ENCODE assay signal across 10 cellular contexts in the genomic region with DNA sequence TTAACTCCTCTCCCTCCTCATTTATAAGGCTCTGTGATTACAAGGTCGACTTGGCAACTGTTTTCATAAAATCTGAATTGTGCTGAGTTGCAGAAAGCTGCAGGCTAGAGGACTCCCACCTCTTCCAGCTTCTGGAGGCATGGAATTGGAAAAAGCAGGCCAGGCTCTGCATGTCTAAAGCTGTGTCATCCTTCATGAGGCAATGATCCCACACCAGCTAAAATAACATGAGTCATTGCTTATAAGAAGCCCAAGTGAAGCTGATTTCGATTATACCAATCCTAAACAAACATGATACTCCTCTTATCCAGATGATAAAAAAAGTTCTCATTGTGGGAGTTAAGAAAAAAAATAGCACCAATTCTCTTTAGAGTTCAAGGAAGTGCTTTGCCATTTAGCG. TPM values are rescaled to one million over a fixed set of nuclear protein-coding genes. Genes with fewer than 3 reads are reported as not detected.
DNase-seq lines count a peak whose midpoint lies in the region; ATAC-seq and TF ChIP-seq lines count a peak whose summit lies in the region.
"Had no signal": no experiment of that assay in that cellular context is flagged by ENCODE, and none has a peak within 500 bp of the region (broad histone marks: within the 10 kb centered on the region; RNA-seq: fewer than 3 reads in every experiment).

No MANE protein-coding gene starts in this region.

- intact Hi-C loops in Right ventricle myocardium superior (cut with DNase I) (no loop called here), sigmoid colon (cut with DNase I) (no loop called here)

- H3K9me3 ChIP-seq in sigmoid colon, result no peaks in the 10 kb centered on the region

- 0 out of 2 replicates have a peak, but pooled peaks cover 2% of the 10 kb centered on the region for H3K36me3 Mint-ChIP-seq in WTC11

- no peak overlapping the region for H3K27ac Mint-ChIP-seq in WTC11

- peaks cover 54% of the 10 kb centered on the region for H3K4me1 Mint-ChIP-seq in WTC11

- WGBS in sigmoid colon, 2 donors, result 32 to 44% methylated on average over 3 of the region's 3 CpGs

- H3K9me3 Mint-ChIP-seq in WTC11, result no peaks in the 10 kb centered on the region

- peak overlapping the region; percentile 4 to 54 (median 50) for H3K27ac ChIP-seq in sigmoid colon

- H3K36me3 ChIP-seq in sigmoid colon, result no peaks in the 10 kb centered on the region

- no peak overlapping the region for H3K4me3 ChIP-seq in sigmoid colon

- ATAC-seq in WTC11 (peak; percentile 36), Right ventricle myocardium superior (ENCODE audit: poor library complexity) (peak; percentile 89), GM19455 (IDR thresholded peaks at IDR 0.05; ENCODE audit: unreplicated experiment) (no peak)

- POLR2A ChIA-PET in WTC11 (lab: Charles Lee), result interaction anchor here (0.8 kb wide), 1 partner anchor 17 kb away, joined by 3 read pairs; no protein-coding TSS in a partner anchor

- CTCF ChIA-PET in WTC11 (lab: Charles Lee), result interaction anchor here (1.0 to 1.4 kb wide), 4 partner anchors 9 to 198 kb away, joined by 3 to 6 read pairs (median 3); a partner anchor contains a TSS

- TF ChIP-seq CTCF in WTC11 (IDR thresholded peaks at IDR 0.05), result no peak
- TF ChIP-seq CTCF in sigmoid colon (IDR thresholded peaks at IDR 0.05), result no peak

- H3K27me3 ChIP-seq in sigmoid colon, result no peaks in the 10 kb centered on the region

- peaks cover 0 to 12% (median 7%) of the 10 kb centered on the region in 4 donors for H3K4me1 ChIP-seq in sigmoid colon

- TF ChIP-seq EP300 in sigmoid colon (IDR thresholded peaks at IDR 0.05), result no peak

- H3K27me3 Mint-ChIP-seq in WTC11 (ENCODE audit: low read depth), result no peaks in the 10 kb centered on the region

- peak; percentile 96 for DNase-seq in EL
- no peak for DNase-seq in WTC11 (ENCODE audit: low spot score)
- no peak for DNase-seq in Right ventricle myocardium superior
- no peak for DNase-seq in sigmoid colon
- no peak for DNase-seq in T-helper 2 cell
- DNase-seq in hypothalamus (lab: John Stamatoyannopoulos, UW), result no peak
- DNase-seq in stimulated activated CD4-positive, alpha-beta T cell treated with anti-CD3 and anti-CD28 coated beads, Interleukin-15, amount 100 ng/mL, for 24 hours, result no peak
- DNase-seq: Karpas-422, SW 1271 had no signal

- H3K4me3 Mint-ChIP-seq in WTC11, result no peak overlapping the region

- TF ChIP-seq POLR2A in sigmoid colon (IDR thresholded peaks at IDR 0.05), result no peak

TF ChIP-seq in WTC11, 78 proteins besides CTCF, POLR2A, EP300 and RAD21 (continues in another document):
- TF ChIP-seq ZNF121 (CRISPR knock-in tag; IDR thresholded peaks at IDR 0.05) (no peak), NFE2L1 (CRISPR knock-in tag; IDR thresholded peaks at IDR 0.05) (no peak), IRF2 (CRISPR knock-in tag; IDR thresholded peaks at IDR 0.05; ENCODE audit: borderline replicate concordance, low read depth) (no peak), ZNF396 (CRISPR knock-in tag; IDR thresholded peaks at IDR 0.05; ENCODE audit: borderline replicate concordance) (no peak), TEAD4 (CRISPR knock-in tag; IDR thresholded peaks at IDR 0.05) (no peak), MYBL2 (CRISPR knock-in tag; IDR thresholded peaks at IDR 0.05) (no peak), GRHL2 (CRISPR knock-in tag; IDR thresholded peaks at IDR 0.05; ENCODE audit: insufficient replicate concordance, severe bottlenecking) (no peak), NR3C1 (CRISPR knock-in tag; conservative IDR thresholded peaks at IDR 0.05; ENCODE audit: low read depth) (no peak), SMAD3 (CRISPR knock-in tag; IDR thresholded peaks at IDR 0.05; ENCODE audit: borderline replicate concordance) (no peak), MXD4 (CRISPR knock-in tag; IDR thresholded peaks at IDR 0.05; ENCODE audit: borderline replicate concordance) (no peak), JAZF1 (CRISPR knock-in tag; IDR thresholded peaks at IDR 0.05) (no peak)
- TF ChIP-seq, protein P1, sequence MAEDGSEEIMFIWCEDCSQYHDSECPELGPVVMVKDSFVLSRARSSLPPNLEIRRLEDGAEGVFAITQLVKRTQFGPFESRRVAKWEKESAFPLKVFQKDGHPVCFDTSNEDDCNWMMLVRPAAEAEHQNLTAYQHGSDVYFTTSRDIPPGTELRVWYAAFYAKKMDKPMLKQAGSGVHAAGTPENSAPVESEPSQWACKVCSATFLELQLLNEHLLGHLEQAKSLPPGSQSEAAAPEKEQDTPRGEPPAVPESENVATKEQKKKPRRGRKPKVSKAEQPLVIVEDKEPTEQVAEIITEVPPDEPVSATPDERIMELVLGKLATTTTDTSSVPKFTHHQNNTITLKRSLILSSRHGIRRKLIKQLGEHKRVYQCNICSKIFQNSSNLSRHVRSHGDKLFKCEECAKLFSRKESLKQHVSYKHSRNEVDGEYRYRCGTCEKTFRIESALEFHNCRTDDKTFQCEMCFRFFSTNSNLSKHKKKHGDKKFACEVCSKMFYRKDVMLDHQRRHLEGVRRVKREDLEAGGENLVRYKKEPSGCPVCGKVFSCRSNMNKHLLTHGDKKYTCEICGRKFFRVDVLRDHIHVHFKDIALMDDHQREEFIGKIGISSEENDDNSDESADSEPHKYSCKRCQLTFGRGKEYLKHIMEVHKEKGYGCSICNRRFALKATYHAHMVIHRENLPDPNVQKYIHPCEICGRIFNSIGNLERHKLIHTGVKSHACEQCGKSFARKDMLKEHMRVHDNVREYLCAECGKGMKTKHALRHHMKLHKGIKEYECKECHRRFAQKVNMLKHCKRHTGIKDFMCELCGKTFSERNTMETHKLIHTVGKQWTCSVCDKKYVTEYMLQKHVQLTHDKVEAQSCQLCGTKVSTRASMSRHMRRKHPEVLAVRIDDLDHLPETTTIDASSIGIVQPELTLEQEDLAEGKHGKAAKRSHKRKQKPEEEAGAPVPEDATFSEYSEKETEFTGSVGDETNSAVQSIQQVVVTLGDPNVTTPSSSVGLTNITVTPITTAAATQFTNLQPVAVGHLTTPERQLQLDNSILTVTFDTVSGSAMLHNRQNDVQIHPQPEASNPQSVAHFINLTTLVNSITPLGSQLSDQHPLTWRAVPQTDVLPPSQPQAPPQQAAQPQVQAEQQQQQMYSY (CRISPR knock-in tag; IDR thresholded peaks at IDR 0.05), result no peak
- TF ChIP-seq, protein P2, sequence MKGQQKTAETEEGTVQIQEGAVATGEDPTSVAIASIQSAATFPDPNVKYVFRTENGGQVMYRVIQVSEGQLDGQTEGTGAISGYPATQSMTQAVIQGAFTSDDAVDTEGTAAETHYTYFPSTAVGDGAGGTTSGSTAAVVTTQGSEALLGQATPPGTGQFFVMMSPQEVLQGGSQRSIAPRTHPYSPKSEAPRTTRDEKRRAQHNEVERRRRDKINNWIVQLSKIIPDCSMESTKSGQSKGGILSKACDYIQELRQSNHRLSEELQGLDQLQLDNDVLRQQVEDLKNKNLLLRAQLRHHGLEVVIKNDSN (CRISPR knock-in tag; IDR thresholded peaks at IDR 0.05), result no peak
- TF ChIP-seq, protein P3, sequence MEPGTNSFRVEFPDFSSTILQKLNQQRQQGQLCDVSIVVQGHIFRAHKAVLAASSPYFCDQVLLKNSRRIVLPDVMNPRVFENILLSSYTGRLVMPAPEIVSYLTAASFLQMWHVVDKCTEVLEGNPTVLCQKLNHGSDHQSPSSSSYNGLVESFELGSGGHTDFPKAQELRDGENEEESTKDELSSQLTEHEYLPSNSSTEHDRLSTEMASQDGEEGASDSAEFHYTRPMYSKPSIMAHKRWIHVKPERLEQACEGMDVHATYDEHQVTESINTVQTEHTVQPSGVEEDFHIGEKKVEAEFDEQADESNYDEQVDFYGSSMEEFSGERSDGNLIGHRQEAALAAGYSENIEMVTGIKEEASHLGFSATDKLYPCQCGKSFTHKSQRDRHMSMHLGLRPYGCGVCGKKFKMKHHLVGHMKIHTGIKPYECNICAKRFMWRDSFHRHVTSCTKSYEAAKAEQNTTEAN (CRISPR knock-in tag; IDR thresholded peaks at IDR 0.05), result no peak
- TF ChIP-seq, protein P4, sequence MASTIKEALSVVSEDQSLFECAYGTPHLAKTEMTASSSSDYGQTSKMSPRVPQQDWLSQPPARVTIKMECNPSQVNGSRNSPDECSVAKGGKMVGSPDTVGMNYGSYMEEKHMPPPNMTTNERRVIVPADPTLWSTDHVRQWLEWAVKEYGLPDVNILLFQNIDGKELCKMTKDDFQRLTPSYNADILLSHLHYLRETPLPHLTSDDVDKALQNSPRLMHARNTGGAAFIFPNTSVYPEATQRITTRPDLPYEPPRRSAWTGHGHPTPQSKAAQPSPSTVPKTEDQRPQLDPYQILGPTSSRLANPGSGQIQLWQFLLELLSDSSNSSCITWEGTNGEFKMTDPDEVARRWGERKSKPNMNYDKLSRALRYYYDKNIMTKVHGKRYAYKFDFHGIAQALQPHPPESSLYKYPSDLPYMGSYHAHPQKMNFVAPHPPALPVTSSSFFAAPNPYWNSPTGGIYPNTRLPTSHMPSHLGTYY (CRISPR knock-in tag; IDR thresholded peaks at IDR 0.05), result no peak
- TF ChIP-seq, protein P5, sequence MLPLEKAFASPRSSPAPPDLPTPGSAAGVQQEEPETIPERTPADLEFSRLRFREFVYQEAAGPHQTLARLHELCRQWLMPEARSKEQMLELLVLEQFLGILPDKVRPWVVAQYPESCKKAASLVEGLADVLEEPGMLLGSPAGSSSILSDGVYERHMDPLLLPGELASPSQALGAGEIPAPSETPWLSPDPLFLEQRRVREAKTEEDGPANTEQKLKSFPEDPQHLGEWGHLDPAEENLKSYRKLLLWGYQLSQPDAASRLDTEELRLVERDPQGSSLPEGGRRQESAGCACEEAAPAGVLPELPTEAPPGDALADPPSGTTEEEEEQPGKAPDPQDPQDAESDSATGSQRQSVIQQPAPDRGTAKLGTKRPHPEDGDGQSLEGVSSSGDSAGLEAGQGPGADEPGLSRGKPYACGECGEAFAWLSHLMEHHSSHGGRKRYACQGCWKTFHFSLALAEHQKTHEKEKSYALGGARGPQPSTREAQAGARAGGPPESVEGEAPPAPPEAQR (CRISPR knock-in tag; IDR thresholded peaks at IDR 0.05), result no peak

RNA-seq across cellular contexts. Expression of a gene that starts 11.8 kb away (rescaled TPM):
- total RNA-seq in WTC11 (2021) (10.5 to 14.8 TPM (median 10.7 TPM) in 3 replicates), Right ventricle myocardium superior (1.1 TPM), sigmoid colon (10 to 100 TPM in 1 of 4 donors, 1 to 10 TPM in 3; 4.3 to 13.2 (median 9.0) TPM)
- polyA plus RNA-seq in sigmoid colon, result 1 to 10 TPM in 2 of 3 donors, under 1 TPM in 1; 0.23 to 2.4 (median 1.0) TPM
